ENCODE assay signal across 1 cellular context in the genomic region with DNA sequence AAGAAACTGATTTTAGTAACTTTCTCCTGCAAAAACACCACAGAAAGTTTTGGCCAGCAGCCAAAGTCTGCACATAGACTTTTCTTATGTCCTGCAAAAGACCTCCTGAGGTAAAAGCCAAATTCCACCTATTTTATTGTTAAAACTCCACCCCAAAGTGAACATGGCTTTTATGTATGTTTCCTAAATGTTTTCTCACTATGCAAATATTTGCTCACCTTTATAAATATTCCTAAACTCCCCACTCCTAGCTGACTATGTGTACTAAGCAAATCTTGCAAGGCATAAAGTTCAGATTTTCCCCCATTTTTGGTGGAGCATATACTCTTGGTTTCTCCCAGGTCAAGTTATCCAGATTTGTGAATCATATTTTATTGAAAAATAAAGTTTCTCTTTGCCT.
TF ChIP-seq lines count a peak whose summit lies in the region.

No MANE protein-coding gene starts in this region.

TF ChIP-seq in HepG2, 621 proteins besides CTCF, POLR2A, EP300 and RAD21 (continued from another document):
- TF ChIP-seq, protein P1, sequence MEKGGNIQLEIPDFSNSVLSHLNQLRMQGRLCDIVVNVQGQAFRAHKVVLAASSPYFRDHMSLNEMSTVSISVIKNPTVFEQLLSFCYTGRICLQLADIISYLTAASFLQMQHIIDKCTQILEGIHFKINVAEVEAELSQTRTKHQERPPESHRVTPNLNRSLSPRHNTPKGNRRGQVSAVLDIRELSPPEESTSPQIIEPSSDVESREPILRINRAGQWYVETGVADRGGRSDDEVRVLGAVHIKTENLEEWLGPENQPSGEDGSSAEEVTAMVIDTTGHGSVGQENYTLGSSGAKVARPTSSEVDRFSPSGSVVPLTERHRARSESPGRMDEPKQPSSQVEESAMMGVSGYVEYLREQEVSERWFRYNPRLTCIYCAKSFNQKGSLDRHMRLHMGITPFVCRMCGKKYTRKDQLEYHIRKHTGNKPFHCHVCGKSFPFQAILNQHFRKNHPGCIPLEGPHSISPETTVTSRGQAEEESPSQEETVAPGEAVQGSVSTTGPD (CRISPR knock-in tag; IDR thresholded peaks at IDR 0.05), result no peak
- TF ChIP-seq ZNF446 (CRISPR knock-in tag; IDR thresholded peaks at IDR 0.05), result no peak
- TF ChIP-seq ZNF550 (CRISPR knock-in tag; IDR thresholded peaks at IDR 0.05; ENCODE audit: borderline replicate concordance), result no peak
- no peak for TF ChIP-seq ZNF75D (CRISPR knock-in tag; IDR thresholded peaks at IDR 0.05; ENCODE audit: borderline replicate concordance)
- no peak for TF ChIP-seq SIN3B (IDR thresholded peaks at IDR 0.05; ENCODE audit: low read length)
- TF ChIP-seq HNF4A (CRISPR knock-in tag; IDR thresholded peaks at IDR 0.05), result peak; percentile 23; the same call in 1 of the 2 replicates
- no peak for TF ChIP-seq ZNF605 (CRISPR knock-in tag; IDR thresholded peaks at IDR 0.05)
- TF ChIP-seq RBM22 (optimal IDR thresholded peaks at IDR 0.05; ENCODE audit: low read length), result no peak
- TF ChIP-seq BCL6 (CRISPR knock-in tag; IDR thresholded peaks at IDR 0.05), result 0 out of 2 replicates have a peak, but pooled peaks have one; percentile 13
- no peak for TF ChIP-seq CERS6 (CRISPR knock-in tag; IDR thresholded peaks at IDR 0.05)
- TF ChIP-seq NBN (conservative IDR thresholded peaks at IDR 0.05), result no peak
- TF ChIP-seq GTF3A (CRISPR knock-in tag; conservative IDR thresholded peaks at IDR 0.05), result no peak
- no peak for TF ChIP-seq ZNF251 (CRISPR knock-in tag; IDR thresholded peaks at IDR 0.05)
